ENCODE assay signal across 8 cellular contexts in genomic region chr6:44655368-44656342, GRCh38.
DNase-seq lines count a peak whose midpoint lies in the region; ATAC-seq and TF ChIP-seq lines count a peak whose summit lies in the region.

No MANE protein-coding gene starts in this region.

- CTCF ChIA-PET in CD4-positive, alpha-beta memory T cell (lab: Charles Lee; ENCODE audit: partially characterized antibody): interaction anchor here (0.7 to 10.4 kb wide), 38 partner anchors 9 to 1379 kb away, joined by 3 to 182 read pairs (median 4); partner anchors contain the start of gene SUPT3H
- CTCF ChIA-PET in HCT116 (lab: Charles Lee): interaction anchor here (0.7 to 3.4 kb wide), 19 partner anchors 10 to 1275 kb away, joined by 3 to 80 read pairs (median 4); no protein-coding TSS in a partner anchor

- H3K4me3 ChIP-seq in CD4-positive, alpha-beta memory T cell (ENCODE audit: low read length in 2 of 2): no peak overlapping the region
- peak overlapping the region in 1 of 2 experiments; percentile 25; a peak in 1 of 4 replicates for H3K4me3 ChIP-seq in HCT116 (replicated peaks in 1 of 2; ENCODE audit: low read depth in 1 of 2, low read length in 2 of 2)

- no peak overlapping the region for H3K9ac ChIP-seq in HCT116 (ENCODE audit: low read length)

- H3K4me1 ChIP-seq in CD4-positive, alpha-beta memory T cell (ENCODE audit: insufficient read depth, low read length): peaks cover 8% of the 10 kb centered on the region
- H3K4me1 ChIP-seq in HCT116 (ENCODE audit: control insufficient read depth in 1 of 2, insufficient read depth in 2 of 2, low read length in 2 of 2): peaks cover 0 to 8% of the 10 kb centered on the region in 2 experiments; a peak in 2 of 4 replicates

- H3K4me1 Mint-ChIP-seq in CD4-positive, alpha-beta memory T cell: peaks cover 5 to 12% (median 6%) of the 10 kb centered on the region in 4 donors
- H3K4me1 Mint-ChIP-seq in central memory CD8-positive, alpha-beta T cell: peaks cover 6% of the 10 kb centered on the region

- no peaks in the 10 kb centered on the region for H3K9me2 ChIP-seq in HCT116 (ENCODE audit: insufficient read depth)

- no peaks in the 10 kb centered on the region for H4K20me1 ChIP-seq in HCT116 (ENCODE audit: insufficient read depth)

- intact Hi-C loops in CD4-positive, alpha-beta memory T cell (cut with micrococcal nuclease): loop anchor here (1.0 to 10.0 kb wide), 6 partner anchors 639 to 1759 kb away; no protein-coding TSS in a partner anchor
- intact Hi-C loops in HCT116 (cut with micrococcal nuclease): loop anchor here (1.0 to 2.0 kb wide), 3 partner anchors 763 to 1267 kb away; no protein-coding TSS in a partner anchor

- peak overlapping the region; percentile 71 for H3K4me2 ChIP-seq in HCT116 (ENCODE audit: low read length)

- RAD21 ChIA-PET in HCT116 (lab: Charles Lee; ENCODE audit: low non-redundant PET in 1 of 2, low total read pairs in 2 of 2, uncharacterized antibody in 2 of 2, unreplicated experiment in 2 of 2): interaction anchor here (0.7 to 1.8 kb wide), 9 partner anchors 25 to 1267 kb away, joined by 3 to 15 read pairs (median 7); partner anchors contain the start of gene SUPT3H (in 1 of the 2)

- BruUV-seq in HCT116 (replicated peaks; lab: Mats Ljungman, UMichigan): no TSS peak

- TF ChIP-seq CTCF in HCT116 (IDR thresholded peaks at IDR 0.05 in 2 of 3, conservative IDR thresholded peaks at IDR 0.05 in 1 of 3; ENCODE audit: borderline replicate concordance in 1 of 3, insufficient read depth in 1 of 3, low read depth in 2 of 3, low read length in 2 of 3): peak; percentile 69 to 98 (median 93); a peak in 5 of 6 replicates

- POLR2A ChIA-PET in CD4-positive, alpha-beta memory T cell (lab: Charles Lee; ENCODE audit: partially characterized antibody): interaction anchor here (0.7 to 2.7 kb wide), 6 partner anchors 322 to 1059 kb away, joined by 3 to 15 read pairs (median 6); no protein-coding TSS in a partner anchor
- POLR2A ChIA-PET in HCT116 (lab: Charles Lee): interaction anchor here (1.0 kb wide), 1 partner anchor 1267 kb away, joined by 3 read pairs; no protein-coding TSS in a partner anchor

- no peak for TF ChIP-seq POLR2A in HCT116 (IDR thresholded peaks at IDR 0.05; ENCODE audit: borderline replicate concordance, extremely low read depth, insufficient read depth, insufficient read length)

- H3K27me3 Mint-ChIP-seq in CD4-positive, alpha-beta memory T cell: peaks cover 0 to 3% of the 10 kb centered on the region in 2 donors
- peaks cover 13% of the 10 kb centered on the region for H3K27me3 Mint-ChIP-seq in central memory CD8-positive, alpha-beta T cell

- H3K36me3 ChIP-seq in CD4-positive, alpha-beta memory T cell (ENCODE audit: insufficient read depth, low read length): no peaks in the 10 kb centered on the region
- no peaks in the 10 kb centered on the region for H3K36me3 ChIP-seq in HCT116 (ENCODE audit: control insufficient read depth in 1 of 2, insufficient read depth in 2 of 2, low read length in 2 of 2)

- H3K36me3 Mint-ChIP-seq in CD4-positive, alpha-beta memory T cell: no peaks in the 10 kb centered on the region
- no peaks in the 10 kb centered on the region for H3K36me3 Mint-ChIP-seq in central memory CD8-positive, alpha-beta T cell (ENCODE audit: insufficient read depth)

- H3K9me3 Mint-ChIP-seq in CD4-positive, alpha-beta memory T cell: peaks cover 0 to 3% (median 0%) of the 10 kb centered on the region in 8 donors
- H3K9me3 Mint-ChIP-seq in central memory CD8-positive, alpha-beta T cell: peaks cover 4% of the 10 kb centered on the region

- ATAC-seq in HCT116: peak; percentile 92
- ATAC-seq in central memory CD8-positive, alpha-beta T cell (replicated peaks; ENCODE audit: extremely low read depth, poor library complexity, severe bottlenecking): peak; percentile 54
- ATAC-seq in GM21360 (IDR thresholded peaks at IDR 0.05; ENCODE audit: unreplicated experiment): no peak

- no peaks in the 10 kb centered on the region for H3K9me3 ChIP-seq in CD4-positive, alpha-beta memory T cell (ENCODE audit: control insufficient read depth in 1 of 2, low read length in 2 of 2)
- no peaks in the 10 kb centered on the region for H3K9me3 ChIP-seq in HCT116 (ENCODE audit: control insufficient read depth in 1 of 2, insufficient read depth in 1 of 2, low read depth in 1 of 2, low read length in 2 of 2)

- TF ChIP-seq RAD21 in HCT116 (IDR thresholded peaks at IDR 0.05; ENCODE audit: low read depth): peak; percentile 97

- H3K4me3 Mint-ChIP-seq in CD4-positive, alpha-beta memory T cell: peak overlapping the region in 7 of 8 donors; percentile 34 to 76 (median 61)
- no peak overlapping the region for H3K4me3 Mint-ChIP-seq in central memory CD8-positive, alpha-beta T cell

- peak overlapping the region; percentile 30 to 94 (median 85) for H3K27ac Mint-ChIP-seq in CD4-positive, alpha-beta memory T cell
- H3K27ac Mint-ChIP-seq in central memory CD8-positive, alpha-beta T cell (ENCODE audit: low read depth): peak overlapping the region; percentile 33

- peak; percentile 61 to 68 (median 62) for DNase-seq in CD4-positive, alpha-beta memory T cell
- peak; percentile 23 for DNase-seq in HCT116 (ENCODE audit: low read depth, low spot score)
- DNase-seq in NCI-H345 (lab: John Stamatoyannopoulos, UW): peak; percentile 49
- peak; percentile 64 to 67 for DNase-seq in activated CD4-positive, alpha-beta T cell treated with anti-CD3 and anti-CD28 coated beads for 24 hours (ENCODE audit: low read depth in 2 of 2)
- DNase-seq in central memory CD8-positive, alpha-beta T cell (ENCODE audit: low spot score in 2 of 2): peak; percentile 40 to 71
- DNase-seq in left kidney (ENCODE audit: low read depth, low spot score): peak; percentile 86
- peak; percentile 51 for DNase-seq in stimulated activated CD4-positive, alpha-beta T cell treated with anti-CD3 and anti-CD28 coated beads, Interleukin-2, amount 100 ng/mL, for 4 hours (ENCODE audit: low read depth)

- H3K27ac ChIP-seq in CD4-positive, alpha-beta memory T cell (ENCODE audit: low read depth, low read length): peak overlapping the region; percentile 6
- H3K27ac ChIP-seq in HCT116 (ENCODE audit: low read depth, low read length): no peak overlapping the region

- peak overlapping the region; percentile 100 for H2AFZ ChIP-seq in HCT116 (ENCODE audit: low read depth, low read length, poor library complexity, severe bottlenecking)

- no peaks in the 10 kb centered on the region for H3K79me2 ChIP-seq in HCT116 (ENCODE audit: insufficient read depth, low read length)

- H3K27me3 ChIP-seq in CD4-positive, alpha-beta memory T cell (ENCODE audit: insufficient read depth, low read length): no peaks in the 10 kb centered on the region
- H3K27me3 ChIP-seq in HCT116 (ENCODE audit: insufficient read depth, low read length): no peaks in the 10 kb centered on the region

TF ChIP-seq in HCT116, 20 proteins besides CTCF, POLR2A, EP300 and RAD21:
- TF ChIP-seq EZH2phosphoT487 (IDR thresholded peaks at IDR 0.05; ENCODE audit: borderline replicate concordance) (no peak), CEBPB (IDR thresholded peaks at IDR 0.05; ENCODE audit: low read depth) (peak; percentile 53), YY1 (IDR thresholded peaks at IDR 0.05; ENCODE audit: extremely low read depth, insufficient replicate concordance, low read depth, low read length) (peak; percentile 15)

Comparison
In these comparisons a context has a peak if more than half of its experiments do, and no peak if none do; other contexts are left out.
1. DNase-seq: peak in every context shown above with its lines; median percentile 86 in left kidney; 66 in activated CD4-positive, alpha-beta T cell treated with anti-CD3 and anti-CD28 coated beads for 24 hours; 62 in CD4-positive, alpha-beta memory T cell; 56 in central memory CD8-positive, alpha-beta T cell; 51 in stimulated activated CD4-positive, alpha-beta T cell treated with anti-CD3 and anti-CD28 coated beads, Interleukin-2, amount 100 ng/mL, for 4 hours; 49 in NCI-H345; 23 in HCT116.